9 cellular contexts compared by ENCODE assay signal in genomic region chrX:135522878-135523693, GRCh38. TPM values are rescaled to one million over a fixed set of nuclear protein-coding genes. Genes with fewer than 3 reads are reported as not detected.
DNase-seq lines count a peak whose midpoint lies in the region; TF ChIP-seq lines count a peak whose summit lies in the region.
"Had no signal": no experiment of that assay in that cellular context is flagged by ENCODE, and none has a peak within 500 bp of the region (broad histone marks: within the 10 kb centered on the region; RNA-seq: fewer than 3 reads in every experiment).

No MANE protein-coding gene starts in this region.

- H3K9me3 Mint-ChIP-seq in CD8-positive, alpha-beta memory T cell = no peaks in the 10 kb centered on the region
- no peaks in the 10 kb centered on the region for H3K9me3 Mint-ChIP-seq in MCF 10A (ENCODE audit: unreplicated experiment)
- peaks cover 41% of the 10 kb centered on the region for H3K9me3 Mint-ChIP-seq in nephron progenitor cell

- DNase-seq in CD8-positive, alpha-beta memory T cell = no peak
- DNase-seq in MG63 = no peak
- DNase-seq in MCF 10A (ENCODE audit: unreplicated experiment) = no peak
- DNase-seq in nephron progenitor cell = no peak
- no peak for DNase-seq in DMS79 (lab: John Stamatoyannopoulos, UW)
- no peak for DNase-seq in NCI-H1930 (lab: John Stamatoyannopoulos, UW)
- DNase-seq in globus pallidus (ENCODE audit: low spot score) = no peak
- no peak for DNase-seq in NCI-H69 (lab: John Stamatoyannopoulos, UW)

- H3K27me3 Mint-ChIP-seq in CD8-positive, alpha-beta memory T cell = peaks cover 0 to 9% of the 10 kb centered on the region in 2 donors
- peaks cover 40% of the 10 kb centered on the region for H3K27me3 Mint-ChIP-seq in MCF 10A (ENCODE audit: insufficient read depth, unreplicated experiment)
- no peaks in the 10 kb centered on the region for H3K27me3 Mint-ChIP-seq in nephron progenitor cell (ENCODE audit: low read depth, poor library complexity)

- H3K36me3 ChIP-seq in CD8-positive, alpha-beta memory T cell (ENCODE audit: insufficient read depth, low read length) = no peaks in the 10 kb centered on the region
- H3K36me3 ChIP-seq in MG63 = no peaks in the 10 kb centered on the region

- H3K27ac Mint-ChIP-seq in CD8-positive, alpha-beta memory T cell = peak overlapping the region; percentile 34 to 97 (median 94)
- H3K27ac Mint-ChIP-seq in MCF 10A (ENCODE audit: low read depth, unreplicated experiment) (peak overlapping the region; percentile 92), nephron progenitor cell (no peak overlapping the region)

- POLR2A ChIA-PET in CD8-positive, alpha-beta memory T cell (lab: Charles Lee) = interaction anchor here (1.0 kb wide), 1 partner anchor 16 kb away, joined by 6 read pairs; no protein-coding TSS in a partner anchor
- POLR2A ChIA-PET in MCF 10A (lab: Yijun Ruan, JAX) = interaction anchor here (0.7 to 4.3 kb wide), 3 partner anchors 10 to 1875 kb away, joined by 4 to 65 read pairs (median 10); no protein-coding TSS in a partner anchor

- peak overlapping the region; percentile 86 to 100 (median 96) for H3K4me3 Mint-ChIP-seq in CD8-positive, alpha-beta memory T cell
- H3K4me3 Mint-ChIP-seq in MCF 10A (ENCODE audit: unreplicated experiment) (peak overlapping the region; percentile 88), nephron progenitor cell (peak overlapping the region; percentile 96)

- no peaks in the 10 kb centered on the region for H3K27me3 ChIP-seq in CD8-positive, alpha-beta memory T cell (ENCODE audit: insufficient read depth, low read length, poor library complexity, severe bottlenecking)
- H3K27me3 ChIP-seq in MG63 = no peaks in the 10 kb centered on the region

- TF ChIP-seq CTCF in MCF 10A (IDR thresholded peaks at IDR 0.05; ENCODE audit: unreplicated experiment) (no peak), nephron progenitor cell (IDR thresholded peaks at IDR 0.05) (no peak)

- H3K36me3 Mint-ChIP-seq in CD8-positive, alpha-beta memory T cell = peaks cover 0 to 11% (median 0%) of the 10 kb centered on the region in 3 donors
- H3K36me3 Mint-ChIP-seq in MCF 10A (ENCODE audit: insufficient read depth, unreplicated experiment) = no peaks in the 10 kb centered on the region
- peaks cover 13% of the 10 kb centered on the region for H3K36me3 Mint-ChIP-seq in nephron progenitor cell (ENCODE audit: low read depth)

- peaks cover 42 to 62% (median 49%) of the 10 kb centered on the region in 3 donors for H3K4me1 Mint-ChIP-seq in CD8-positive, alpha-beta memory T cell
- H3K4me1 Mint-ChIP-seq in MCF 10A (ENCODE audit: insufficient read depth, unreplicated experiment) (peaks cover 5% of the 10 kb centered on the region), nephron progenitor cell (peaks cover 35% of the 10 kb centered on the region)

- no peaks in the 10 kb centered on the region for H3K9me3 ChIP-seq in CD8-positive, alpha-beta memory T cell (ENCODE audit: low read length)
- no peaks in the 10 kb centered on the region for H3K9me3 ChIP-seq in MG63

- CTCF ChIA-PET in CD8-positive, alpha-beta memory T cell (lab: Charles Lee) = interaction anchor here (1.4 kb wide), 1 partner anchor 20 kb away, joined by 3 read pairs; no protein-coding TSS in a partner anchor
- CTCF ChIA-PET in MCF 10A (lab: Yijun Ruan, JAX) = interaction anchor here (1.5 kb wide), 1 partner anchor 38 kb away, joined by 3 read pairs; no protein-coding TSS in a partner anchor

- peak overlapping the region; percentile 79 for H3K27ac ChIP-seq in CD8-positive, alpha-beta memory T cell (ENCODE audit: low read depth, low read length)

- no TSS peak for BruUV-seq in MCF 10A (replicated peaks; lab: Mats Ljungman, UMichigan)

- H3K4me3 ChIP-seq in CD8-positive, alpha-beta memory T cell (ENCODE audit: low read length) = no peak overlapping the region
- H3K4me3 ChIP-seq in MG63 = peak overlapping the region; percentile 64
- H3K4me3 ChIP-seq: lung had no signal

- intact Hi-C loops in MCF 10A (cut with micrococcal nuclease) = loop anchor here (5.0 kb wide), 1 partner anchor 41 kb away; no protein-coding TSS in a partner anchor

- peaks cover 14% of the 10 kb centered on the region for H3K4me1 ChIP-seq in CD8-positive, alpha-beta memory T cell (ENCODE audit: insufficient read depth, low read length)

RNA-seq across cellular contexts. Expression of gene INTS6L, which starts 2.6 kb away (rescaled TPM):
- 10 to 100 TPM; 19.4 to 20.2 TPM for total RNA-seq in CD8-positive, alpha-beta memory T cell
- 5.4 TPM for polyA plus RNA-seq in CD8-positive, alpha-beta memory T cell
- 1.4 and 2.3 TPM in 2 replicates for total RNA-seq in MG63 (2014; rRNA removed; shearing (Covaris generic); ENCODE audit: low replicate concordance)
- 5.9 and 6.9 TPM in 2 replicates for total RNA-seq in MCF 10A (2022)
